Comparison of ENCODE assay signal across 22 cellular contexts in the genomic region with DNA sequence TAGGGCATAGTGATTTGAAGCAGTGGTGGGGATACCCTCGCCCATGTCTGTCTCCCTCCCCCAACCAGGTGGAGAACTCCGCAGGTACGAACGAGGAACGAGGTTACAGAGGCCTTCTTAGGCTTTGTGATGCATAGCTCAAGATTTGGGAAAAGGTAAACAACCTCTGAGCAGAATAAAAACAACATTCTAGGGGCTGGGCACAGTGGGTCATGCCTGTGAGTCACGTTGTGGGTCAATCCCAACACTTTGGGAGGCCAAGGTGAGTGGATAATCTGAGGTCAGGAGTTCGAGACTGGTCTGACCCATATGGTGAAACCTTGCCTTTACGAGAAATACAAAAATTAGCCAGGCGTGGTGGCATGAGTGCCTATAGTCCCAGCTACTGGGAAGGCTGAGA. TPM values are rescaled to one million over a fixed set of nuclear protein-coding genes. Genes with fewer than 3 reads are reported as not detected.
A peak's percentile ranks its signal among the peaks of the same experiment; 100 is the strongest.
DNase-seq lines count a peak whose midpoint lies in the region; ATAC-seq, FAIRE-seq and TF ChIP-seq lines count a peak whose summit lies in the region.
"Had no signal": no experiment of that assay in that cellular context is flagged by ENCODE, and none has a peak within 500 bp of the region (broad histone marks: within the 10 kb centered on the region; RNA-seq: fewer than 3 reads in every experiment).

No MANE protein-coding gene starts in this region.

- FAIRE-seq in GM19239 (lab: Jason Lieb, UNC): no peak
- FAIRE-seq: pancreas had no signal

- peak overlapping the region; percentile 78 for H3K27ac ChIP-seq in HL-60 (replicated peaks)
- H3K27ac ChIP-seq in spleen: peak overlapping the region in 7 of 8 donors; percentile 59 to 99 (median 89)
- H3K27ac ChIP-seq: 22Rv1, pancreas had no signal

- peaks cover 59% of the 10 kb centered on the region for H3K4me1 Mint-ChIP-seq in T-helper 1 cell treated with Interleukin-12 subunit alpha and Interleukin-12 subunit beta and Interleukin-4 antibody, amounts not matched to agents 30 μg/mL and 1 μg/mL, for 36 hours (ENCODE audit: low read depth)
- peaks cover 50 to 62% of the 10 kb centered on the region in 2 donors for H3K4me1 Mint-ChIP-seq in effector memory CD8-positive, alpha-beta T cell (ENCODE audit: low read depth in 2 of 2)

- intact Hi-C loops in spleen (cut with DNase I; ENCODE audit: low total_unique reads): no loop called here

- peaks cover 24 to 88% (median 68%) of the 10 kb centered on the region in 6 donors for H3K4me1 ChIP-seq in spleen
- H3K4me1 ChIP-seq: pancreas had no signal

- WGBS in spleen, 5 donors: 61 to 83% (median 77%) methylated on average over 9 of the region's 9 CpGs

- H3K27me3 Mint-ChIP-seq in T-helper 1 cell treated with Interleukin-12 subunit alpha and Interleukin-12 subunit beta and Interleukin-4 antibody, amounts not matched to agents 30 μg/mL and 1 μg/mL, for 36 hours (ENCODE audit: low read depth): no peaks in the 10 kb centered on the region
- no peaks in the 10 kb centered on the region for H3K27me3 Mint-ChIP-seq in effector memory CD8-positive, alpha-beta T cell

- no peaks in the 10 kb centered on the region for H3K9me3 ChIP-seq in spleen
- H3K9me3 ChIP-seq: mucosa of descending colon, pancreas had no signal

- TF ChIP-seq CTCF in HL-60 (IDR thresholded peaks at IDR 0.05; ENCODE audit: insufficient read depth, low read length): no peak
- no peak for TF ChIP-seq CTCF in spleen (IDR thresholded peaks at IDR 0.05 in 8 of 11, conservative IDR thresholded peaks at IDR 0.05 in 3 of 11)

- H3K27me3 ChIP-seq in HL-60 (ENCODE audit: insufficient read depth, poor library complexity, severe bottlenecking) (no peaks in the 10 kb centered on the region), spleen (replicated peaks in 1 of 7) (peaks cover 0 to 11% (median 0%) of the 10 kb centered on the region in 7 donors)
- H3K27me3 ChIP-seq: pancreas had no signal

- peaks cover 19% of the 10 kb centered on the region for H3K36me3 Mint-ChIP-seq in T-helper 1 cell treated with Interleukin-12 subunit alpha and Interleukin-12 subunit beta and Interleukin-4 antibody, amounts not matched to agents 30 μg/mL and 1 μg/mL, for 36 hours (ENCODE audit: low read depth)
- H3K36me3 Mint-ChIP-seq in effector memory CD8-positive, alpha-beta T cell (ENCODE audit: insufficient read depth): peaks cover 21% of the 10 kb centered on the region

- no peak overlapping the region for H3K4me3 Mint-ChIP-seq in T-helper 1 cell treated with Interleukin-12 subunit alpha and Interleukin-12 subunit beta and Interleukin-4 antibody, amounts not matched to agents 30 μg/mL and 1 μg/mL, for 36 hours
- peak overlapping the region in 1 of 2 donors; percentile 80 for H3K4me3 Mint-ChIP-seq in effector memory CD8-positive, alpha-beta T cell
- H3K4me3 Mint-ChIP-seq: activated B cell treated with CpG ODN at 0.5 μM for 24 hours had no signal

- peak overlapping the region; percentile 45 for H3K27ac Mint-ChIP-seq in T-helper 1 cell treated with Interleukin-12 subunit alpha and Interleukin-12 subunit beta and Interleukin-4 antibody, amounts not matched to agents 30 μg/mL and 1 μg/mL, for 36 hours
- peak overlapping the region; percentile 38 to 88 for H3K27ac Mint-ChIP-seq in effector memory CD8-positive, alpha-beta T cell
- H3K27ac Mint-ChIP-seq: activated B cell treated with CpG ODN at 0.5 μM for 24 hours had no signal

- no peaks in the 10 kb centered on the region for H3K36me3 ChIP-seq in spleen
- H3K36me3 ChIP-seq: pancreas had no signal

- TF ChIP-seq POLR2A in spleen (IDR thresholded peaks at IDR 0.05): no peak

- H3K4me3 ChIP-seq in HL-60 (replicated peaks; ENCODE audit: insufficient read depth, low read length) (no peak overlapping the region), spleen (peak overlapping the region in 1 of 8 donors; percentile 62)
- H3K4me3 ChIP-seq: mucosa of descending colon, pancreas had no signal

- ATAC-seq in effector memory CD8-positive, alpha-beta T cell (replicated peaks): no peak
- no peak for ATAC-seq in HG03108 (IDR thresholded peaks at IDR 0.05; ENCODE audit: unreplicated experiment)
- ATAC-seq: mucosa of descending colon, sciatic nerve had no signal

- no peaks in the 10 kb centered on the region for H3K9me3 Mint-ChIP-seq in T-helper 1 cell treated with Interleukin-12 subunit alpha and Interleukin-12 subunit beta and Interleukin-4 antibody, amounts not matched to agents 30 μg/mL and 1 μg/mL, for 36 hours
- H3K9me3 Mint-ChIP-seq in effector memory CD8-positive, alpha-beta T cell: no peaks in the 10 kb centered on the region
- H3K9me3 Mint-ChIP-seq: activated B cell treated with CpG ODN at 0.5 μM for 24 hours had no signal

- DNase-seq in T-helper 1 cell (no peak), HL-60 (ENCODE audit: low read depth in 1 of 2, low spot score in 1 of 2) (no peak), spleen (no peak), GM19239 (ENCODE audit: insufficient read length, low spot score) (no peak), DMS114 treated with DMSO at 0.1 percent for 48 hours (lab: John Stamatoyannopoulos, UW; ENCODE audit: unreplicated experiment) (no peak)
- no peak for DNase-seq in effector memory CD8-positive, alpha-beta T cell
- DNase-seq: activated B cell treated with CpG ODN at 0.5 μM for 24 hours; amniotic stem cell; central memory CD4-positive, alpha-beta T cell; DMS53; effector CD4-positive, alpha-beta T cell; left ventricle myocardium superior; NCI-H1417; NCI-H69; pancreas; SIG-M5; stimulated activated CD4-positive, alpha-beta T cell treated with anti-CD3 and anti-CD28 coated beads, Interleukin-2, amount 100 ng/mL, for 24 hours had no signal

RNA-seq across cellular contexts. Expression of a gene that starts 3.6 kb away (rescaled TPM):
- total RNA-seq in spleen: 100 to 1,000 TPM; 186 to 272 (median 219) TPM
- 10 to 100 TPM; 28.3 to 33.1 (median 29.3) TPM for polyA plus RNA-seq in spleen
